In the genomic region with DNA sequence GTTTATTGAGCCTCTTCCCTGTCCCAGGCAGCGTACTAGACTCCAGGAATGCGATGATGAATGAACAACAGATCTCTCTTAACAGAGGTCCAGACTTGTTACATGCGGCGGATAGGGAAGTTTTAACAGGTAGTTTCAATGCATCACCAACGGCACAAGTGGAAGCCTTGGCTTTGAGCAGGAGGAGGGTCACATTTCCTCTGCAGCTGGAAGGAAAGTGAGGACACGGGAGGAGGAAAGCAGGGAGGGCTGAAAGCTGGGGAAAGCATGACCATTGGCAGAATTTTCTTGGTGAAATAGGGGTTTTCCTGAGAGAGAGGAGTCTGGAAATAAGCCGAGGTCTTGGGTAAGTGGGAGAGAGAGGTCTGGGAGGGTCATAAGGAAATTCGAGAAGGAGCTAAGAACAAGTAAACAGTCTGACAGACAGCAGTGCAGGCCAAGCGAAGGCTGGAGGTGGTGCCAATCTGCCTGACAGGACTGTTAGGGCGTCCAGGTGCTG, we compare ENCODE assay signal across 14 cellular contexts. TPM values are rescaled to one million over a fixed set of nuclear protein-coding genes. Genes with fewer than 3 reads are reported as not detected.
A peak's percentile ranks its signal among the peaks of the same experiment; 100 is the strongest.
DNase-seq lines count a peak whose midpoint lies in the region; ATAC-seq lines count a peak whose summit lies in the region.
"Had no signal": no experiment of that assay in that cellular context is flagged by ENCODE, and none has a peak within 500 bp of the region (broad histone marks: within the 10 kb centered on the region; RNA-seq: fewer than 3 reads in every experiment).

No MANE protein-coding gene starts in this region.

- no peak overlapping the region for H3K4me2 ChIP-seq in trophoblast cell (ENCODE audit: low read length)

- H3K4ac ChIP-seq in trophoblast cell (ENCODE audit: low read depth, low read length) = no peak overlapping the region

- H3K23ac ChIP-seq in trophoblast cell (ENCODE audit: low read length) = no peak overlapping the region

- no peak overlapping the region for H3K18ac ChIP-seq in trophoblast cell (ENCODE audit: low read length)

- no peak overlapping the region for H3K4me3 ChIP-seq in adipocyte (ENCODE audit: low read length)
- no peak overlapping the region for H3K4me3 ChIP-seq in right cardiac atrium (ENCODE audit: low read length)
- H3K4me3 ChIP-seq in trophoblast cell (ENCODE audit: low read depth, low read length) = no peak overlapping the region

- H3K4me1 ChIP-seq in adipocyte (ENCODE audit: control insufficient read depth, insufficient read depth, low read length) (peaks cover 33% of the 10 kb centered on the region), right cardiac atrium (ENCODE audit: control insufficient read depth, insufficient read depth, low read length) (peaks cover 4% of the 10 kb centered on the region), trophoblast cell (ENCODE audit: control insufficient read depth in 1 of 2, insufficient read depth in 2 of 2, low read length in 2 of 2) (peaks cover 2 to 4% of the 10 kb centered on the region in 2 experiments)

- no peaks in the 10 kb centered on the region for H3K27me3 ChIP-seq in adipocyte (replicated peaks; ENCODE audit: control insufficient read depth, insufficient read depth, low read length)
- H3K27me3 ChIP-seq in right cardiac atrium (ENCODE audit: control insufficient read depth, insufficient read depth) = no peaks in the 10 kb centered on the region
- no peaks in the 10 kb centered on the region for H3K27me3 ChIP-seq in trophoblast cell (ENCODE audit: insufficient read depth, low read length)

- no peak overlapping the region for H2AFZ ChIP-seq in trophoblast cell (ENCODE audit: insufficient read depth, low read length, poor library complexity)

- peak overlapping the region; percentile 5 for H3K27ac Mint-ChIP-seq in stimulated activated memory B cell treated with anti-CD40 and anti-IgM and Interleukin-4, amounts not matched to agents 10 μg/mL and 1 μg/mL and 100 μg/mL, for 72 hours
- H3K27ac Mint-ChIP-seq: stimulated activated naive CD8-positive, alpha-beta T cell treated with anti-CD3 and anti-CD28 coated beads, Interleukin-15, amount 100 ng/mL, for 72 hours had no signal

- no peak overlapping the region for H2BK12ac ChIP-seq in trophoblast cell (ENCODE audit: low read length)

- 56% methylated on average over 10 of the region's 10 CpGs for WGBS in right cardiac atrium
- WGBS in trophoblast cell (ENCODE audit: extremely low coverage, insufficient coverage, insufficient read length) = no CpG with 5 or more reads among the region's 10 CpGs

- H2AK5ac ChIP-seq in trophoblast cell (ENCODE audit: low read length) = no peak overlapping the region

- H4K91ac ChIP-seq in trophoblast cell (ENCODE audit: low read depth, low read length) = no peak overlapping the region

- H4K12ac ChIP-seq in trophoblast cell (ENCODE audit: low read depth, low read length) = no peak overlapping the region

- H3K14ac ChIP-seq in trophoblast cell (ENCODE audit: low read length) = no peak overlapping the region

- peak; percentile 30 for DNase-seq in NCI-H1417 treated with DMSO at 0.1 percent for 48 hours (lab: John Stamatoyannopoulos, UW)
- DNase-seq in adipocyte (ENCODE audit: low read depth) = peak; percentile 31
- DNase-seq in right cardiac atrium = peak; percentile 36 to 81 (median 64)
- DNase-seq in glomerular visceral epithelial cell (ENCODE audit: extremely low spot score) = no peak
- no peak for DNase-seq in trophoblast cell
- DNase-seq in kidney tubule cell (ENCODE audit: low spot score) = no peak
- DNase-seq: activated CD8-positive, alpha-beta memory T cell treated with anti-CD3 and anti-CD28 coated beads for 24 hours; activated naive CD4-positive, alpha-beta T cell treated with Interleukin-2 at 50 U/mL for 16 hours; CD8-positive, alpha-beta memory T cell; GF-D8; GOT3; NCI-H446; stimulated activated naive CD8-positive, alpha-beta T cell treated with anti-CD3 and anti-CD28 coated beads, Interleukin-15, amount 100 ng/mL, for 72 hours had no signal

- no peak overlapping the region for H3K4me3 Mint-ChIP-seq in stimulated activated memory B cell treated with anti-CD40 and anti-IgM and Interleukin-4, amounts not matched to agents 10 μg/mL and 1 μg/mL and 100 μg/mL, for 72 hours
- H3K4me3 Mint-ChIP-seq: stimulated activated naive CD8-positive, alpha-beta T cell treated with anti-CD3 and anti-CD28 coated beads, Interleukin-15, amount 100 ng/mL, for 72 hours had no signal

- ATAC-seq in right cardiac atrium = peak in 1 of 2 donors; percentile 8
- ATAC-seq in stimulated activated memory B cell treated with anti-CD40 and anti-IgM and Interleukin-4, amounts not matched to agents 10 μg/mL and 1 μg/mL and 100 μg/mL, for 72 hours = no peak
- ATAC-seq: stimulated activated naive CD8-positive, alpha-beta T cell treated with anti-CD3 and anti-CD28 coated beads, Interleukin-15, amount 100 ng/mL, for 72 hours had no signal

- peaks cover 5% of the 10 kb centered on the region for H3K79me1 ChIP-seq in trophoblast cell (ENCODE audit: low read length)

- peak overlapping the region; percentile 72 for H3K27ac ChIP-seq in right cardiac atrium (ENCODE audit: low read length)
- no peak overlapping the region for H3K27ac ChIP-seq in trophoblast cell (ENCODE audit: low read depth, low read length)

- H4K8ac ChIP-seq in trophoblast cell (ENCODE audit: low read depth, low read length) = no peak overlapping the region

- H3K36me3 Mint-ChIP-seq in stimulated activated memory B cell treated with anti-CD40 and anti-IgM and Interleukin-4, amounts not matched to agents 10 μg/mL and 1 μg/mL and 100 μg/mL, for 72 hours = no peaks in the 10 kb centered on the region
- H3K36me3 Mint-ChIP-seq: CD8-positive, alpha-beta memory T cell had no signal

- H2BK120ac ChIP-seq in trophoblast cell (ENCODE audit: insufficient read depth, low read length, poor library complexity) = no peak overlapping the region

- peaks cover 21% of the 10 kb centered on the region for H3K4me1 Mint-ChIP-seq in stimulated activated memory B cell treated with anti-CD40 and anti-IgM and Interleukin-4, amounts not matched to agents 10 μg/mL and 1 μg/mL and 100 μg/mL, for 72 hours

- intact Hi-C loops in right cardiac atrium (cut with DNase I) = no loop called here

- no peaks in the 10 kb centered on the region for H3K79me2 ChIP-seq in trophoblast cell (ENCODE audit: control insufficient read depth, insufficient read depth, low read length, poor library complexity)

- H3K9ac ChIP-seq in adipocyte (ENCODE audit: low read length) = peak overlapping the region; percentile 61
- no peak overlapping the region for H3K9ac ChIP-seq in trophoblast cell (ENCODE audit: low read length)

- no peaks in the 10 kb centered on the region for H3K36me3 ChIP-seq in adipocyte (ENCODE audit: control insufficient read depth, insufficient read depth, low read length, severe bottlenecking)
- H3K36me3 ChIP-seq in trophoblast cell (ENCODE audit: control insufficient read depth in 1 of 2, insufficient read depth in 2 of 2, low read length in 2 of 2) = no peaks in the 10 kb centered on the region

- no peaks in the 10 kb centered on the region for H3K9me3 Mint-ChIP-seq in stimulated activated memory B cell treated with anti-CD40 and anti-IgM and Interleukin-4, amounts not matched to agents 10 μg/mL and 1 μg/mL and 100 μg/mL, for 72 hours
- H3K9me3 Mint-ChIP-seq: CD8-positive, alpha-beta memory T cell; stimulated activated naive CD8-positive, alpha-beta T cell treated with anti-CD3 and anti-CD28 coated beads, Interleukin-15, amount 100 ng/mL, for 72 hours had no signal

- H3K9me3 ChIP-seq in adipocyte (ENCODE audit: control insufficient read depth, low read length) (no peaks in the 10 kb centered on the region), right cardiac atrium (ENCODE audit: control insufficient read depth, low read length) (no peaks in the 10 kb centered on the region), trophoblast cell (ENCODE audit: insufficient read depth, low read depth, low read length) (no peaks in the 10 kb centered on the region)

- no peaks in the 10 kb centered on the region for H3K27me3 Mint-ChIP-seq in stimulated activated memory B cell treated with anti-CD40 and anti-IgM and Interleukin-4, amounts not matched to agents 10 μg/mL and 1 μg/mL and 100 μg/mL, for 72 hours

- H2BK5ac ChIP-seq in trophoblast cell (ENCODE audit: low read depth, low read length, poor library complexity) = no peak overlapping the region

RNA-seq across cellular contexts. Expression of a gene that starts 15.4 kb away (rescaled TPM):
- total RNA-seq in right cardiac atrium = 10 to 100 TPM; 10.6 to 47.2 (median 31.2) TPM
- polyA plus RNA-seq in right cardiac atrium = 9.1 TPM
- 2.4 and 2.5 TPM in 2 replicates for polyA plus RNA-seq in trophoblast cell (2013)
- total RNA-seq: CD8-positive, alpha-beta memory T cell had no signal
- polyA plus RNA-seq: CD8-positive, alpha-beta memory T cell had no signal

Comparison
In these comparisons a context has a peak if more than half of its experiments do, and no peak if none do; other contexts are left out.
1. DNase-seq: peak in NCI-H1417 treated with DMSO at 0.1 percent for 48 hours (single experiment), adipocyte (single experiment) and right cardiac atrium (3 of 3); none in glomerular visceral epithelial cell (single experiment), trophoblast cell (0 of 2) and kidney tubule cell (single experiment).